ENCODE assay signal across 1 cellular context in the genomic region with DNA sequence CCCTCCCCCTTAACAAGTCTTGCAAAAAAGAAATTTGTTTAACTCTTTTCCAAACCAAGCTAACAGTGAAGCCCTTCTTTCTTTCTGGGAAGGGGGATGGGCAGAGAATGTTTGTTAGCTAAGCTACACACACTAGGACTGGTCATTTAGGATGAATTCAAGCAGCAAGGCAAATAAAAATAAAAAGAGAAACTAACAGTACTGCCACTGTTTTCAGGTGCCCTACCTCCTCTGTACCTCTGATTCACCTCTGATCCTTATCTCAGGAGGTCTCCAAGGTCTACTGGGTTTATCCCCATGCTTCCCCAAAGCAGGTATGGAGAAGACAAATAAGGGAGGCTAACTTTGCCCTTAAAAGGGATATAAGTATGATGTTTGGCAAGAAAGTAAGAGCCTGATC.
TF ChIP-seq lines count a peak whose summit lies in the region.

No MANE protein-coding gene starts in this region.

TF ChIP-seq in GM23338, 12 proteins besides CTCF, POLR2A, EP300 and RAD21 (continued from another document):
- TF ChIP-seq, protein P1, sequence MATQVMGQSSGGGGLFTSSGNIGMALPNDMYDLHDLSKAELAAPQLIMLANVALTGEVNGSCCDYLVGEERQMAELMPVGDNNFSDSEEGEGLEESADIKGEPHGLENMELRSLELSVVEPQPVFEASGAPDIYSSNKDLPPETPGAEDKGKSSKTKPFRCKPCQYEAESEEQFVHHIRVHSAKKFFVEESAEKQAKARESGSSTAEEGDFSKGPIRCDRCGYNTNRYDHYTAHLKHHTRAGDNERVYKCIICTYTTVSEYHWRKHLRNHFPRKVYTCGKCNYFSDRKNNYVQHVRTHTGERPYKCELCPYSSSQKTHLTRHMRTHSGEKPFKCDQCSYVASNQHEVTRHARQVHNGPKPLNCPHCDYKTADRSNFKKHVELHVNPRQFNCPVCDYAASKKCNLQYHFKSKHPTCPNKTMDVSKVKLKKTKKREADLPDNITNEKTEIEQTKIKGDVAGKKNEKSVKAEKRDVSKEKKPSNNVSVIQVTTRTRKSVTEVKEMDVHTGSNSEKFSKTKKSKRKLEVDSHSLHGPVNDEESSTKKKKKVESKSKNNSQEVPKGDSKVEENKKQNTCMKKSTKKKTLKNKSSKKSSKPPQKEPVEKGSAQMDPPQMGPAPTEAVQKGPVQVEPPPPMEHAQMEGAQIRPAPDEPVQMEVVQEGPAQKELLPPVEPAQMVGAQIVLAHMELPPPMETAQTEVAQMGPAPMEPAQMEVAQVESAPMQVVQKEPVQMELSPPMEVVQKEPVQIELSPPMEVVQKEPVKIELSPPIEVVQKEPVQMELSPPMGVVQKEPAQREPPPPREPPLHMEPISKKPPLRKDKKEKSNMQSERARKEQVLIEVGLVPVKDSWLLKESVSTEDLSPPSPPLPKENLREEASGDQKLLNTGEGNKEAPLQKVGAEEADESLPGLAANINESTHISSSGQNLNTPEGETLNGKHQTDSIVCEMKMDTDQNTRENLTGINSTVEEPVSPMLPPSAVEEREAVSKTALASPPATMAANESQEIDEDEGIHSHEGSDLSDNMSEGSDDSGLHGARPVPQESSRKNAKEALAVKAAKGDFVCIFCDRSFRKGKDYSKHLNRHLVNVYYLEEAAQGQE (IDR thresholded peaks at IDR 0.05; ENCODE audit: unreplicated experiment), result no peak
- TF ChIP-seq STAT1 (IDR thresholded peaks at IDR 0.05; ENCODE audit: unreplicated experiment) (no peak), ZNF331 (CRISPR knock-in tag; IDR thresholded peaks at IDR 0.05; ENCODE audit: low read depth) (no peak), CREB1 (CRISPR knock-in tag; IDR thresholded peaks at IDR 0.05; ENCODE audit: low read depth) (no peak), EZH2 (IDR thresholded peaks at IDR 0.05; ENCODE audit: low read depth, unreplicated experiment) (no peak)
